ENCODE assay signal across 1 cellular context in the genomic region with DNA sequence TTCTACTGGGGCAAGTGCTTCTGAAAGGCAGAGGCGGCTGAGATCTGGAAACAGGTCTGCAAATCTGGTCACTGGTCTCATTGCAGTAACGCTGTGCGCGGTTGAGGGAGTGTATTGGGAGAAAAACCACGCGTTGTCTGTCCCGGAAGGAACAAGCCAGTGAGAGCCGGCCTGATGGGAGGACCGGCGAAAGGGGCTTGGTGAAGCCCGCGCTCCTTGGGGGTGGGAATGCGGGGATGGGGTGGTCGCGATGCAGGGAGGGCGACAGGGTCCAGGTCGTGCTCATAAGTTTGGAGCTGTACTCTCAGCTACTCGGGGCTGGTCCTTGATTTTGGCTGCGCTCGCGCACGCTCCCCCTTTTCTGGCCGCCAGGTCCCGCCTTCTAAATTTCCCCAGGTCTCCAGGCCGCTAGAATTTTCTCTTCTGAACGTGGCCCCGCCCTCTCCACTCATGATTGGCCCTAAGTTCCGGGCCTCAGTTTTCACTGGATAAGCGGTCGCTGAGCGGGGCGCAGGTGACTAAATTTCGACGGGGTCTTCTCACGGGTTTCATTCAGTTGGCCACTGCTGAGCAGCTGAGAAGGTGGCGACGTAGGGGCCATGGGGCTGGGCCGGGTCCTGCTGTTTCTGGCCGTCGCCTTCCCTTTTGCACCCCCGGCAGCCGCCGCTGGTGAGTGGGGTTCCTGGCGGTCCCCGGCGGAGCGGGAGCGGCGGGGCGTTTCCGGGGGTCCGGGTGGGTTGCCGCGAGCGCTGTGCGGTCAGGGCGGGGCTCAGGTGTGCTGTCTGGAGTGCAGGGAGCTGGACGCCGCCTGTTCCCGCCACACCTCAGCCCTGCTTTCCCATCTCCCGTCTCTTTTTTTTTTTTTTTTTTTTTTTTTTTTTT.
TF ChIP-seq lines count a peak whose summit lies in the region.

Gene MICB, plus strand, starts transcription at position 551 of the 882 bp plus-strand sequence. Its CDS starts 49 bp downstream, at position 600.

TF ChIP-seq in HepG2, 621 proteins besides CTCF, POLR2A, EP300 and RAD21 (continued from another document and continues in another):
- TF ChIP-seq, protein P1, sequence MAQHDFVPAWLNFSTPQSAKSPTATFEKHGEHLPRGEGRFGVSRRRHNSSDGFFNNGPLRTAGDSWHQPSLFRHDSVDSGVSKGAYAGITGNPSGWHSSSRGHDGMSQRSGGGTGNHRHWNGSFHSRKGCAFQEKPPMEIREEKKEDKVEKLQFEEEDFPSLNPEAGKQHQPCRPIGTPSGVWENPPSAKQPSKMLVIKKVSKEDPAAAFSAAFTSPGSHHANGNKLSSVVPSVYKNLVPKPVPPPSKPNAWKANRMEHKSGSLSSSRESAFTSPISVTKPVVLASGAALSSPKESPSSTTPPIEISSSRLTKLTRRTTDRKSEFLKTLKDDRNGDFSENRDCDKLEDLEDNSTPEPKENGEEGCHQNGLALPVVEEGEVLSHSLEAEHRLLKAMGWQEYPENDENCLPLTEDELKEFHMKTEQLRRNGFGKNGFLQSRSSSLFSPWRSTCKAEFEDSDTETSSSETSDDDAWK (CRISPR knock-in tag; IDR thresholded peaks at IDR 0.05), result no peak
- TF ChIP-seq EZH2 (conservative IDR thresholded peaks at IDR 0.05; ENCODE audit: low read depth, low read length) (no peak), PCBP2 (optimal IDR thresholded peaks at IDR 0.05; ENCODE audit: low read depth, low read length, poor library complexity, severe bottlenecking) (no peak), EHMT2 (IDR thresholded peaks at IDR 0.05; ENCODE audit: borderline replicate concordance, low read depth, low read length) (no peak), PRDM15 (CRISPR knock-in tag; IDR thresholded peaks at IDR 0.05) (no peak), AHR (CRISPR knock-in tag; IDR thresholded peaks at IDR 0.05) (no peak), MIER3 (CRISPR knock-in tag; IDR thresholded peaks at IDR 0.05; ENCODE audit: borderline replicate concordance) (no peak), ZNF460 (CRISPR knock-in tag; IDR thresholded peaks at IDR 0.05; ENCODE audit: borderline replicate concordance) (no peak), ZNF318 (CRISPR knock-in tag; IDR thresholded peaks at IDR 0.05) (no peak), ZNF746 (CRISPR knock-in tag; IDR thresholded peaks at IDR 0.05) (no peak), TOPORS (CRISPR knock-in tag; IDR thresholded peaks at IDR 0.05) (no peak; the same call in 1 of the 2 replicates), KIAA2018 (CRISPR knock-in tag; IDR thresholded peaks at IDR 0.05; ENCODE audit: borderline replicate concordance) (0 out of 2 replicates have a peak, but pooled peaks have one; percentile 25), ZNF335 (CRISPR knock-in tag; IDR thresholded peaks at IDR 0.05) (0 out of 2 replicates have a peak, but pooled peaks have one; percentile 34), RCOR2 (CRISPR knock-in tag; IDR thresholded peaks at IDR 0.05) (no peak)
- TF ChIP-seq, protein P2, sequence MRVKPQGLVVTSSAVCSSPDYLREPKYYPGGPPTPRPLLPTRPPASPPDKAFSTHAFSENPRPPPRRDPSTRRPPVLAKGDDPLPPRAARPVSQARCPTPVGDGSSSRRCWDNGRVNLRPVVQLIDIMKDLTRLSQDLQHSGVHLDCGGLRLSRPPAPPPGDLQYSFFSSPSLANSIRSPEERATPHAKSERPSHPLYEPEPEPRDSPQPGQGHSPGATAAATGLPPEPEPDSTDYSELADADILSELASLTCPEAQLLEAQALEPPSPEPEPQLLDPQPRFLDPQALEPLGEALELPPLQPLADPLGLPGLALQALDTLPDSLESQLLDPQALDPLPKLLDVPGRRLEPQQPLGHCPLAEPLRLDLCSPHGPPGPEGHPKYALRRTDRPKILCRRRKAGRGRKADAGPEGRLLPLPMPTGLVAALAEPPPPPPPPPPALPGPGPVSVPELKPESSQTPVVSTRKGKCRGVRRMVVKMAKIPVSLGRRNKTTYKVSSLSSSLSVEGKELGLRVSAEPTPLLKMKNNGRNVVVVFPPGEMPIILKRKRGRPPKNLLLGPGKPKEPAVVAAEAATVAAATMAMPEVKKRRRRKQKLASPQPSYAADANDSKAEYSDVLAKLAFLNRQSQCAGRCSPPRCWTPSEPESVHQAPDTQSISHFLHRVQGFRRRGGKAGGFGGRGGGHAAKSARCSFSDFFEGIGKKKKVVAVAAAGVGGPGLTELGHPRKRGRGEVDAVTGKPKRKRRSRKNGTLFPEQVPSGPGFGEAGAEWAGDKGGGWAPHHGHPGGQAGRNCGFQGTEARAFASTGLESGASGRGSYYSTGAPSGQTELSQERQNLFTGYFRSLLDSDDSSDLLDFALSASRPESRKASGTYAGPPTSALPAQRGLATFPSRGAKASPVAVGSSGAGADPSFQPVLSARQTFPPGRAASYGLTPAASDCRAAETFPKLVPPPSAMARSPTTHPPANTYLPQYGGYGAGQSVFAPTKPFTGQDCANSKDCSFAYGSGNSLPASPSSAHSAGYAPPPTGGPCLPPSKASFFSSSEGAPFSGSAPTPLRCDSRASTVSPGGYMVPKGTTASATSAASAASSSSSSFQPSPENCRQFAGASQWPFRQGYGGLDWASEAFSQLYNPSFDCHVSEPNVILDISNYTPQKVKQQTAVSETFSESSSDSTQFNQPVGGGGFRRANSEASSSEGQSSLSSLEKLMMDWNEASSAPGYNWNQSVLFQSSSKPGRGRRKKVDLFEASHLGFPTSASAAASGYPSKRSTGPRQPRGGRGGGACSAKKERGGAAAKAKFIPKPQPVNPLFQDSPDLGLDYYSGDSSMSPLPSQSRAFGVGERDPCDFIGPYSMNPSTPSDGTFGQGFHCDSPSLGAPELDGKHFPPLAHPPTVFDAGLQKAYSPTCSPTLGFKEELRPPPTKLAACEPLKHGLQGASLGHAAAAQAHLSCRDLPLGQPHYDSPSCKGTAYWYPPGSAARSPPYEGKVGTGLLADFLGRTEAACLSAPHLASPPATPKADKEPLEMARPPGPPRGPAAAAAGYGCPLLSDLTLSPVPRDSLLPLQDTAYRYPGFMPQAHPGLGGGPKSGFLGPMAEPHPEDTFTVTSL (CRISPR knock-in tag; IDR thresholded peaks at IDR 0.05; ENCODE audit: borderline replicate concordance), result no peak
